24 cellular contexts compared by ENCODE assay signal in the genomic region with DNA sequence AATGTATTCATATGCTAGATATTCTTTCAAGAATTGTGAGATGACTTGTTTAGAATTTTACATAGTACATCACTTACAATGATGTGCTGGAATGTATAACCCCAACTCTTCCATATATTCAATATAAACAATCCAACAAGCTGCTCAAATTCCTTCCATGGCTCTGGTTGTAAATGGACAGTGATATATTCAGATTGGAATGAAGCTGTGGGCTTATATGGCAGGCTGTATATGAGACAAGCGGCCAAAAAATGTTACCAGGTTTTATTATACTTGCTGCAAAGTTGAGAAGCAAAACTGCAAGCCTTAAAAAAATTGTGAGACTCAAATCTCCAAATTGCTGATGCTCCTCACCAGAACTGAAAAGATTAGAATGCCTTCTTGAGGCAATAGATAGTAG.
DNase-seq lines count a peak whose midpoint lies in the region; FAIRE-seq and TF ChIP-seq lines count a peak whose summit lies in the region.
"Had no signal": no experiment of that assay in that cellular context is flagged by ENCODE, and none has a peak within 500 bp of the region (broad histone marks: within the 10 kb centered on the region; RNA-seq: fewer than 3 reads in every experiment).

No MANE protein-coding gene starts in this region.

- no peaks in the 10 kb centered on the region for H3K79me2 ChIP-seq in OCI-LY3 (ENCODE audit: low read length)

- H2BK15ac ChIP-seq in neuronal stem cell (ENCODE audit: low read length), result no peak overlapping the region

- H3K9ac ChIP-seq in OCI-LY3 (ENCODE audit: low read length), result no peak overlapping the region
- H3K9ac ChIP-seq in neuronal stem cell (ENCODE audit: low read depth, low read length, poor library complexity), result no peak overlapping the region

- WGBS in neuronal stem cell (ENCODE audit: extremely low coverage in 2 of 2, insufficient read length in 2 of 2, insufficient replicate concordance in 1 of 2), 2 donors, result no CpG with 5 or more reads among the region's 1 CpG
- 74 to 86% (median 76%) methylated on average over 1 of the region's 1 CpG for WGBS in small intestine, 3 donors

- no peaks in the 10 kb centered on the region for H3K79me1 ChIP-seq in neuronal stem cell (ENCODE audit: low read depth, low read length)

- no peak overlapping the region for H3K23ac ChIP-seq in neuronal stem cell (ENCODE audit: low read depth, low read length, poor library complexity)

- FAIRE-seq in small intestine (lab: Jason Lieb, UNC), result no peak
- FAIRE-seq: G401.6, GM18507 had no signal

- H3K14ac ChIP-seq in neuronal stem cell (ENCODE audit: low read length), result no peak overlapping the region

- H2AK5ac ChIP-seq in neuronal stem cell (ENCODE audit: low read depth, low read length), result no peak overlapping the region

- no peak overlapping the region for H2BK5ac ChIP-seq in neuronal stem cell (ENCODE audit: low read length)

- no peak overlapping the region for H3K18ac ChIP-seq in neuronal stem cell (ENCODE audit: low read length)

- H3K4me2 ChIP-seq in OCI-LY3 (ENCODE audit: low read length), result no peak overlapping the region
- H3K4me2 ChIP-seq in neuronal stem cell (ENCODE audit: insufficient read depth, low read length, poor library complexity, severe bottlenecking), result no peak overlapping the region

- no peak overlapping the region for H2BK12ac ChIP-seq in neuronal stem cell (ENCODE audit: low read length)

- no peak overlapping the region for H3K4me3 ChIP-seq in OCI-LY3 (ENCODE audit: low read length)
- no peak overlapping the region for H3K4me3 ChIP-seq in choroid plexus epithelial cell (ENCODE audit: low read depth, low read length)
- no peak overlapping the region for H3K4me3 ChIP-seq in neuronal stem cell (ENCODE audit: low read length in 2 of 2)
- H3K4me3 ChIP-seq in small intestine (ENCODE audit: low read depth in 1 of 2, low read length in 2 of 2), result no peak overlapping the region
- H3K4me3 ChIP-seq: left ventricle myocardium inferior, thoracic aorta had no signal

- no peaks in the 10 kb centered on the region for H3K4me1 ChIP-seq in OCI-LY3 (ENCODE audit: low read length)
- H3K4me1 ChIP-seq in neuronal stem cell (ENCODE audit: control insufficient read depth in 2 of 2, insufficient read depth in 1 of 2, low read depth in 1 of 2, low read length in 2 of 2), result peaks cover 0 to 2% of the 10 kb centered on the region in 2 donors
- no peaks in the 10 kb centered on the region for H3K4me1 ChIP-seq in small intestine (ENCODE audit: control insufficient read depth in 2 of 2, insufficient read depth in 1 of 2, low read depth in 1 of 2, low read length in 1 of 2)
- H3K4me1 ChIP-seq: left ventricle myocardium inferior had no signal

- H3K9me3 ChIP-seq in OCI-LY3 (ENCODE audit: insufficient read depth, low read length) (no peaks in the 10 kb centered on the region), neuronal stem cell (replicated peaks in 1 of 2; ENCODE audit: control insufficient read depth in 2 of 2, insufficient read depth in 1 of 2, low read depth in 1 of 2, low read length in 2 of 2) (no peaks in the 10 kb centered on the region), small intestine (ENCODE audit: control insufficient read depth, low read depth) (no peaks in the 10 kb centered on the region)
- H3K9me3 ChIP-seq: left ventricle myocardium inferior, thoracic aorta had no signal

- H2AFZ ChIP-seq in OCI-LY3 (ENCODE audit: low read depth, low read length), result peak overlapping the region; percentile 1; the same call in 1 of the 2 replicates
- peak overlapping the region; percentile 13 for H2AFZ ChIP-seq in neuronal stem cell (ENCODE audit: low read length)

- no peak overlapping the region for H2BK120ac ChIP-seq in neuronal stem cell (ENCODE audit: low read depth, low read length)

- H3K36me3 ChIP-seq in OCI-LY3 (replicated peaks; ENCODE audit: low read depth, low read length) (no peaks in the 10 kb centered on the region), neuronal stem cell (replicated peaks in 1 of 2; ENCODE audit: control insufficient read depth in 2 of 2, insufficient read depth in 2 of 2, low read length in 2 of 2) (no peaks in the 10 kb centered on the region), small intestine (ENCODE audit: control insufficient read depth in 2 of 2, insufficient read depth in 2 of 2, low read length in 2 of 2) (no peaks in the 10 kb centered on the region)
- H3K36me3 ChIP-seq: left ventricle myocardium inferior, thoracic aorta had no signal

- no peak for TF ChIP-seq CTCF in OCI-LY3 (IDR thresholded peaks at IDR 0.05; ENCODE audit: low read depth, low read length)
- no peak for TF ChIP-seq CTCF in choroid plexus epithelial cell (conservative IDR thresholded peaks at IDR 0.05; ENCODE audit: low read depth, low read length)

- H4K8ac ChIP-seq in neuronal stem cell (ENCODE audit: low read depth, low read length), result no peak overlapping the region

- H3K27ac ChIP-seq in OCI-LY3 (ENCODE audit: low read length) (no peak overlapping the region), neuronal stem cell (replicated peaks; ENCODE audit: low read length) (no peak overlapping the region), small intestine (ENCODE audit: low read depth in 1 of 2, low read length in 1 of 2) (no peak overlapping the region)
- H3K27ac ChIP-seq: left ventricle myocardium inferior, thoracic aorta had no signal

- H4K20me1 ChIP-seq in OCI-LY3 (ENCODE audit: insufficient read depth, low read length), result no peaks in the 10 kb centered on the region

- H4K91ac ChIP-seq in neuronal stem cell (ENCODE audit: low read depth, low read length, poor library complexity), result no peak overlapping the region

- H3K27me3 ChIP-seq in OCI-LY3 (ENCODE audit: low read depth, low read length), result no peaks in the 10 kb centered on the region
- H3K27me3 ChIP-seq in neuronal stem cell (ENCODE audit: control insufficient read depth in 3 of 3, insufficient read depth in 3 of 3, low read depth in 1 of 3, low read length in 3 of 3), result no peaks in the 10 kb centered on the region
- no peaks in the 10 kb centered on the region for H3K27me3 ChIP-seq in small intestine (ENCODE audit: control insufficient read depth in 2 of 2, insufficient read depth in 2 of 2, low read length in 2 of 2)

- DNase-seq in EH (ENCODE audit: low read depth), result peak; percentile 97
- DNase-seq in choroid plexus epithelial cell (ENCODE audit: low read depth), result peak; percentile 81
- no peak for DNase-seq in neuronal stem cell (ENCODE audit: low spot score)
- DNase-seq in HT-29 (ENCODE audit: low spot score), result no peak
- no peak for DNase-seq in small intestine
- no peak for DNase-seq in stimulated activated CD4-positive, alpha-beta T cell treated with anti-CD3 and anti-CD28 coated beads, Interleukin-4, amount 100 ng/mL, for 24 hours
- DNase-seq in NCI-H1694 (lab: John Stamatoyannopoulos, UW), result no peak
- DNase-seq: activated CD4-positive, alpha-beta T cell treated with anti-CD3 and anti-CD28 coated beads for 1 hour; activated T-cell treated with anti-CD3 and anti-CD28 coated beads, Interleukin-2, amount 50 U/mL, for 1 hour; aorta; CD4-positive, alpha-beta T cell; effector memory CD4-positive, alpha-beta T cell; left ventricle myocardium inferior; midbrain; NCI-H1048; NCI-H187 treated with DMSO at 0.1 percent for 48 hours; NCI-H345; NCI-H82; Right ventricle myocardium superior; stimulated activated naive B cell treated with anti-CD40 and anti-IgM and Interleukin-4, amounts not matched to agents 10 μg/mL and 1 μg/mL and 100 μg/mL, for 72 hours had no signal

- H3K4ac ChIP-seq in neuronal stem cell (ENCODE audit: low read length), result no peak overlapping the region

Comparison
In these comparisons a context has a peak if more than half of its experiments do, and no peak if none do; other contexts are left out.
1. DNase-seq: peak in EH (single experiment) and choroid plexus epithelial cell (single experiment); none in neuronal stem cell (single experiment), HT-29 (single experiment), small intestine (single experiment), stimulated activated CD4-positive, alpha-beta T cell treated with anti-CD3 and anti-CD28 coated beads, Interleukin-4, amount 100 ng/mL, for 24 hours (single experiment) and NCI-H1694 (single experiment).